ENCODE assay signal across 8 cellular contexts in the genomic region with DNA sequence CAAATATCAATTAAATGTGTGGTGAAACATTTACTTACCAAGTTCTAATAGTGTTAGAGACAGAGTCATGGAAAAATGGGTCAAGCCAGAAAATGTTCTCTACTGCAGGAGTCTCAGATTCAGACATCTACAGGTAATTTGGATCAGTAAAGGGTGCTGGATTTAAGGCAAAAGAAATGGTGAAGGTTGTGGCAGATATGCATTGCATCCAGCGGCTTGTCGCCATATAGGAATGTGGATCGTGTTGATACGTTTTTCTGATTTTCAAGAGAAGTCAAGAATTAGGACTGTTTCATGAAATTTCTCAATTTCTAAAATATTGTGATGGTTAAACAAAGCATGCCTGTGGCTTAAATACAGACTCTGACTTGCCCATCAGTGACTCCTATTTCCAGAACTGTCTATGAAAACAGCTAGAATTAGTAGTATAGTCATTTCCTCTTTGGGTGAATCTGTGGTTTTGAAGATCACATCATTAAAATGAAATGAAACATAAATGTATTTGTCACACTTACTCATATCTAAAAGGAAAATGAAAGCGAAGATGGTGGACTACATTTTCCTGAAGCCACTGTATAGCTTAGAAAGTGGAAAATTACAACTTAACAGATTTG.
A peak's percentile ranks its signal among the peaks of the same experiment; 100 is the strongest.
DNase-seq lines count a peak whose midpoint lies in the region; ATAC-seq and TF ChIP-seq lines count a peak whose summit lies in the region.

No MANE protein-coding gene starts in this region.

- no peaks in the 10 kb centered on the region for H4K20me1 ChIP-seq in GM23248 (ENCODE audit: insufficient read depth)

- DNase-seq in GM23248 = peak; percentile 92
- peak; percentile 90 for DNase-seq in M059J (ENCODE audit: low read depth)
- peak; percentile 17 for DNase-seq in fibroblast of the conjunctiva (ENCODE audit: low read depth)
- no peak for DNase-seq in esophagus squamous epithelium (lab: John Stamatoyannopoulos, UW)
- no peak for DNase-seq in AML-193 (lab: John Stamatoyannopoulos, UW)
- DNase-seq in NCI-H1694 (lab: John Stamatoyannopoulos, UW) = no peak
- no peak for DNase-seq in NCI-H2029 treated with DMSO at 0.1 percent for 48 hours (lab: John Stamatoyannopoulos, UW)

- peak overlapping the region; percentile 67 for H3K9ac ChIP-seq in GM23248

- no peak for TF ChIP-seq CTCF in esophagus squamous epithelium (IDR thresholded peaks at IDR 0.05)

- H3K36me3 ChIP-seq in GM23248 (ENCODE audit: low read depth) = no peaks in the 10 kb centered on the region
- no peaks in the 10 kb centered on the region for H3K36me3 ChIP-seq in esophagus squamous epithelium

- peak; percentile 99 for ATAC-seq in GM18498 (IDR thresholded peaks at IDR 0.05; ENCODE audit: unreplicated experiment)

- no peaks in the 10 kb centered on the region for H3K79me2 ChIP-seq in GM23248 (ENCODE audit: insufficient read depth)

- no peak for TF ChIP-seq POLR2A in esophagus squamous epithelium (IDR thresholded peaks at IDR 0.05)

- H3K9me3 ChIP-seq in GM23248 (ENCODE audit: low read depth) = no peaks in the 10 kb centered on the region
- H3K9me3 ChIP-seq in esophagus squamous epithelium = no peaks in the 10 kb centered on the region

- no peaks in the 10 kb centered on the region for H3K9me2 ChIP-seq in GM23248 (ENCODE audit: insufficient read depth)

- H3K27me3 ChIP-seq in GM23248 (replicated peaks; ENCODE audit: insufficient read depth) (no peaks in the 10 kb centered on the region), esophagus squamous epithelium (no peaks in the 10 kb centered on the region)

- H3K27ac ChIP-seq in GM23248 (peak overlapping the region; percentile 92), esophagus squamous epithelium (no peak overlapping the region)

- 1 to 2% methylated on average over 5 of the region's 5 CpGs for WGBS in GM23248 (ENCODE audit: low coverage in 1 of 2, low lambda C conversion rate in 2 of 2, missing lambda C conversion rate in 2 of 2), 2 experiments
- WGBS in esophagus squamous epithelium, 2 donors = 51 to 52% methylated on average over 5 of the region's 5 CpGs

- in situ Hi-C loops in GM23248 (cut with MboI) = no loop called here

- H3K4me2 ChIP-seq in GM23248 (ENCODE audit: unreplicated experiment) = peak overlapping the region; percentile 69

- 0 out of 2 replicates have a peak overlapping the region, but pooled peaks have one; percentile 14 for H2AFZ ChIP-seq in GM23248

- H3F3A ChIP-seq in GM23248 (ENCODE audit: insufficient read depth) = peaks cover 15% of the 10 kb centered on the region

- peaks cover 31% of the 10 kb centered on the region for H3K4me1 ChIP-seq in GM23248 (ENCODE audit: insufficient read depth)
- H3K4me1 ChIP-seq in esophagus squamous epithelium = no peaks in the 10 kb centered on the region

- intact Hi-C loops in esophagus squamous epithelium (cut with DNase I) = no loop called here

- H3K4me3 ChIP-seq in GM23248 (peak overlapping the region; percentile 62), esophagus squamous epithelium (no peak overlapping the region)

Comparison
In these comparisons a context has a peak if more than half of its experiments do, and no peak if none do; other contexts are left out.
1. DNase-seq: peak in GM23248 (single experiment), M059J (single experiment) and fibroblast of the conjunctiva (single experiment); none in esophagus squamous epithelium (single experiment), AML-193 (0 of 2), NCI-H1694 (single experiment) and NCI-H2029 treated with DMSO at 0.1 percent for 48 hours (single experiment).